23 cellular contexts compared by ENCODE assay signal in genomic region chr20:62299666-62300236, GRCh38.
"Had no signal": no experiment of that assay in that cellular context is flagged by ENCODE, and none has a peak within 500 bp of the region (broad histone marks: within the 10 kb centered on the region; RNA-seq: fewer than 3 reads in every experiment).

No MANE protein-coding gene starts in this region.

- H3K4me2 ChIP-seq: smooth muscle cell had no signal

- ATAC-seq: left ventricle myocardium superior; lower lobe of right lung; natural killer cell; pancreas; sciatic nerve; stimulated activated naive CD8-positive, alpha-beta T cell treated with anti-CD3 and anti-CD28 coated beads, Interleukin-15, amount 100 ng/mL, for 72 hours; upper lobe of right lung had no signal

- H3K9me3 Mint-ChIP-seq: natural killer cell; stimulated activated naive CD8-positive, alpha-beta T cell treated with anti-CD3 and anti-CD28 coated beads, Interleukin-15, amount 100 ng/mL, for 72 hours had no signal

- H3K4me3 Mint-ChIP-seq: natural killer cell; stimulated activated naive CD8-positive, alpha-beta T cell treated with anti-CD3 and anti-CD28 coated beads, Interleukin-15, amount 100 ng/mL, for 72 hours had no signal

- DNase-seq: dermis blood vessel endothelial cell; effector memory CD4-positive, alpha-beta T cell; esophagus squamous epithelium; foreskin melanocyte; glutamatergic neuron; left ventricle myocardium superior; lower lobe of right lung; natural killer cell; stimulated activated CD4-positive, alpha-beta T cell treated with anti-CD3 and anti-CD28 coated beads, Interleukin-12 subunit alpha, Interleukin-12 subunit beta, amount 100 ng/mL, for 4 hours; stimulated activated CD4-positive, alpha-beta T cell treated with anti-CD3 and anti-CD28 coated beads, Interleukin-1b, Interleukin-23, amount 100 ng/mL, for 48 hours; stimulated activated CD4-positive, alpha-beta T cell treated with anti-CD3 and anti-CD28 coated beads, Interleukin-4, amount 100 ng/mL, for 1 hour; stimulated activated CD8-positive, alpha-beta memory T cell treated with anti-CD3 and anti-CD28 coated beads, Interleukin-4, amount 100 ng/mL, for 48 hours; stimulated activated naive CD4-positive, alpha-beta T cell; stimulated activated naive CD8-positive, alpha-beta T cell treated with anti-CD3 and anti-CD28 coated beads, Interleukin-15, amount 100 ng/mL, for 72 hours; transverse colon; upper lobe of right lung; uterus had no signal

- H3K27ac Mint-ChIP-seq: natural killer cell had no signal

- H3K27me3 ChIP-seq: esophagus squamous epithelium, neutrophil, pancreas, suprapubic skin, transverse colon, upper lobe of right lung, uterus had no signal

- H3K36me3 Mint-ChIP-seq: natural killer cell had no signal

- H3K27ac ChIP-seq: coronary artery, esophagus squamous epithelium, lower lobe of right lung, neutrophil, pancreas, suprapubic skin, transverse colon, upper lobe of right lung, uterus had no signal

- H3K27me3 Mint-ChIP-seq: stimulated activated naive CD8-positive, alpha-beta T cell treated with anti-CD3 and anti-CD28 coated beads, Interleukin-15, amount 100 ng/mL, for 72 hours had no signal

- H3K9me3 ChIP-seq: esophagus squamous epithelium, lower lobe of right lung, neutrophil, pancreas, suprapubic skin, transverse colon, upper lobe of right lung, uterus had no signal
